9 cellular contexts compared by ENCODE assay signal in genomic region chr15:48250640-48251076, GRCh38. TPM values are rescaled to one million over a fixed set of nuclear protein-coding genes. Genes with fewer than 3 reads are reported as not detected.
DNase-seq lines count a peak whose midpoint lies in the region; ATAC-seq and TF ChIP-seq lines count a peak whose summit lies in the region.
"Had no signal": no experiment of that assay in that cellular context is flagged by ENCODE, and none has a peak within 500 bp of the region (broad histone marks: within the 10 kb centered on the region; RNA-seq: fewer than 3 reads in every experiment).

No MANE protein-coding gene starts in this region.

- no peaks in the 10 kb centered on the region for H3K36me3 Mint-ChIP-seq in mesothelial cell of epicardium
- no peaks in the 10 kb centered on the region for H3K36me3 Mint-ChIP-seq in activated T-helper 17 cell treated with anti-CD3 and anti-CD28 coated beads, Interleukin-2, amount 50 U/mL, for 72 hours (ENCODE audit: low read depth)

- no TSS peak for BruUV-seq in Panc1 (replicated peaks; lab: Mats Ljungman, UMichigan)

- no peak overlapping the region for H3K27ac ChIP-seq in 22Rv1
- H3K27ac ChIP-seq in KMS-11, result no peak overlapping the region
- H3K27ac ChIP-seq in Panc1 (ENCODE audit: low read length), result no peak overlapping the region

- intact Hi-C loops in Panc1 (cut with micrococcal nuclease; ENCODE audit: unreplicated experiment), result loop anchor here (5.0 kb wide), 1 partner anchor 138 kb away; no protein-coding TSS in a partner anchor

- in situ Hi-C loops in Panc1 (cut with HindIII; ENCODE audit: low pct_unique_long_range_greater_than_20kb, low sequenced_read_pairs), result no loop called here

- H3K4me3 ChIP-seq in KMS-11 (IDR thresholded peaks at IDR 0.05; ENCODE audit: insufficient read depth, low read depth, low read length) (no peak overlapping the region), Panc1 (ENCODE audit: low read depth in 2 of 2, low read length in 2 of 2) (no peak overlapping the region)

- no peaks in the 10 kb centered on the region for H4K20me1 ChIP-seq in KMS-11 (ENCODE audit: insufficient read depth)

- peaks cover 4% of the 10 kb centered on the region for H3K4me1 Mint-ChIP-seq in mesothelial cell of epicardium
- no peaks in the 10 kb centered on the region for H3K4me1 Mint-ChIP-seq in activated T-helper 17 cell treated with anti-CD3 and anti-CD28 coated beads, Interleukin-2, amount 50 U/mL, for 72 hours

- no peak overlapping the region for H3K9ac ChIP-seq in KMS-11

- H3K27me3 ChIP-seq in KMS-11 (ENCODE audit: insufficient read depth, low read depth) (no peaks in the 10 kb centered on the region), Panc1 (ENCODE audit: control insufficient read depth, insufficient read depth, low read length) (peaks cover 5% of the 10 kb centered on the region)

- TF ChIP-seq CTCF in 22Rv1 (IDR thresholded peaks at IDR 0.05) (peak; percentile 76), KMS-11 (conservative IDR thresholded peaks at IDR 0.05; ENCODE audit: low read depth, low read length) (peak; percentile 66), Panc1 (IDR thresholded peaks at IDR 0.05) (peak; percentile 78), mesothelial cell of epicardium (IDR thresholded peaks at IDR 0.05; ENCODE audit: unreplicated experiment) (peak; percentile 46)

- ATAC-seq in Panc1, result peak; percentile 75; the same call in 1 of the 2 replicates
- ATAC-seq in activated T-helper 17 cell treated with anti-CD3 and anti-CD28 coated beads, Interleukin-2, amount 50 U/mL, for 72 hours (replicated peaks), result no peak

- DNase-seq in GM04504 (ENCODE audit: low read depth) (peak; percentile 44), Panc1 (ENCODE audit: low read depth, low spot score) (peak; percentile 56), dedifferentiated amniotic fluid mesenchymal stem cell (ENCODE audit: extremely low spot score) (peak; percentile 78), mesothelial cell of epicardium (ENCODE audit: low spot score in 2 of 2, unreplicated experiment in 2 of 2) (no peak), NCI-H2029 treated with DMSO at 0.1 percent for 48 hours (lab: John Stamatoyannopoulos, UW) (no peak)

- no peak overlapping the region for H3K4me2 ChIP-seq in KMS-11

- CTCF ChIA-PET in Panc1 (lab: Charles Lee), result no interaction called here

- no peak overlapping the region; the same call in 1 of the 2 replicates for H2AFZ ChIP-seq in KMS-11 (ENCODE audit: low read depth)

- H3K36me3 ChIP-seq in KMS-11 (ENCODE audit: insufficient read depth), result no peaks in the 10 kb centered on the region
- H3K36me3 ChIP-seq in Panc1 (ENCODE audit: control insufficient read depth, insufficient read depth, low read length), result no peaks in the 10 kb centered on the region

- no peaks in the 10 kb centered on the region for H3K9me3 Mint-ChIP-seq in mesothelial cell of epicardium
- no peaks in the 10 kb centered on the region for H3K9me3 Mint-ChIP-seq in activated T-helper 17 cell treated with anti-CD3 and anti-CD28 coated beads, Interleukin-2, amount 50 U/mL, for 72 hours

- peaks cover 1% of the 10 kb centered on the region for H3K27me3 Mint-ChIP-seq in mesothelial cell of epicardium (ENCODE audit: low read depth)
- H3K27me3 Mint-ChIP-seq in activated T-helper 17 cell treated with anti-CD3 and anti-CD28 coated beads, Interleukin-2, amount 50 U/mL, for 72 hours, result peaks cover 16% of the 10 kb centered on the region

- no peaks in the 10 kb centered on the region for H3K4me1 ChIP-seq in KMS-11 (ENCODE audit: low read depth, poor library complexity, severe bottlenecking)
- H3K4me1 ChIP-seq in Panc1 (ENCODE audit: control insufficient read depth, insufficient read depth, low read length), result no peaks in the 10 kb centered on the region

- H3K4me3 Mint-ChIP-seq in mesothelial cell of epicardium, result no peak overlapping the region
- no peak overlapping the region for H3K4me3 Mint-ChIP-seq in activated T-helper 17 cell treated with anti-CD3 and anti-CD28 coated beads, Interleukin-2, amount 50 U/mL, for 72 hours

- H3K9me3 ChIP-seq in Panc1 (ENCODE audit: control insufficient read depth, insufficient read depth, low read depth, low read length), result no peaks in the 10 kb centered on the region

- POLR2A ChIA-PET in Panc1 (lab: Charles Lee), result no interaction called here

- H3K79me2 ChIP-seq in KMS-11 (ENCODE audit: insufficient read depth, low read depth), result no peaks in the 10 kb centered on the region

- no peak overlapping the region for H3K27ac Mint-ChIP-seq in mesothelial cell of epicardium
- no peak overlapping the region for H3K27ac Mint-ChIP-seq in activated T-helper 17 cell treated with anti-CD3 and anti-CD28 coated beads, Interleukin-2, amount 50 U/mL, for 72 hours

RNA-seq across cellular contexts. Expression of gene SLC12A1, which starts 44.6 kb away (rescaled TPM):
- total RNA-seq in Panc1 (2021; ENCODE audit: unreplicated experiment) (not detected), mesothelial cell of epicardium (0.13 to 0.31 TPM (median 0.14 TPM) in 3 replicates)
- not detected for polyA plus RNA-seq in Panc1 (2012; ENCODE audit: insufficient read length)
- not detected for total RNA-seq in activated T-helper 17 cell treated with anti-CD3 and anti-CD28 coated beads, Interleukin-2, amount 50 U/mL, for 72 hours

RNA-seq across cellular contexts. Expression of gene CTXN2, which starts 59.2 kb away (rescaled TPM):
- total RNA-seq in Panc1 (2021; ENCODE audit: unreplicated experiment) (0.05 TPM), mesothelial cell of epicardium (0.18 to 0.25 TPM in 2 of 3 replicates, not detected in the other)
- not detected for polyA plus RNA-seq in Panc1 (2012; ENCODE audit: insufficient read length)
- total RNA-seq in activated T-helper 17 cell treated with anti-CD3 and anti-CD28 coated beads, Interleukin-2, amount 50 U/mL, for 72 hours, result under 1 TPM in 1 of 2 donors, not detected in 1; 0.11 TPM
- polyA plus RNA-seq: thymus had no signal

Comparison
In these comparisons a context has a peak if more than half of its experiments do, and no peak if none do; other contexts are left out.
1. DNase-seq: peak in GM04504 (single experiment), Panc1 (single experiment) and dedifferentiated amniotic fluid mesenchymal stem cell (single experiment); none in mesothelial cell of epicardium (0 of 2) and NCI-H2029 treated with DMSO at 0.1 percent for 48 hours (single experiment).
2. Peak in every context shown above with its lines, with median percentiles within 50 percentile points of each other: CTCF ChIP-seq.